ENCODE assay signal across 8 cellular contexts in genomic region chr17:31392002-31392855, GRCh38. TPM values are rescaled to one million over a fixed set of nuclear protein-coding genes. Genes with fewer than 3 reads are reported as not detected.
DNase-seq lines count a peak whose midpoint lies in the region; ATAC-seq and TF ChIP-seq lines count a peak whose summit lies in the region.

No MANE protein-coding gene starts in this region.

- H3K4me3 Mint-ChIP-seq in activated CD8-positive, alpha-beta T cell treated with anti-CD3 and anti-CD28 coated beads for 36 hours = peak overlapping the region; percentile 63
- peak overlapping the region; percentile 63 to 76 for H3K4me3 Mint-ChIP-seq in stimulated activated naive CD8-positive, alpha-beta T cell treated with anti-CD3 and anti-CD28 coated beads, Interleukin-15, amount 100 ng/mL, for 72 hours

- DNase-seq in NCI-H82 (lab: John Stamatoyannopoulos, UW) (peak; percentile 48), NCI-H82 treated with DMSO at 0.1 percent for 48 hours (lab: John Stamatoyannopoulos, UW; ENCODE audit: unreplicated experiment) (no peak), DMS153 (lab: John Stamatoyannopoulos, UW) (no peak)
- DNase-seq in activated CD8-positive, alpha-beta T cell treated with anti-CD3 and anti-CD28 coated beads for 36 hours = no peak
- no peak for DNase-seq in stimulated activated naive CD8-positive, alpha-beta T cell treated with anti-CD3 and anti-CD28 coated beads, Interleukin-15, amount 100 ng/mL, for 72 hours

- no peaks in the 10 kb centered on the region for H3K9me3 ChIP-seq in iPS-18a (ENCODE audit: control insufficient read depth, low read depth, low read length)

- intact Hi-C loops in activated CD8-positive, alpha-beta T cell treated with anti-CD3 and anti-CD28 coated beads for 36 hours (cut with micrococcal nuclease) = loop anchor here (5.0 kb wide), 1 partner anchor 135 kb away; no protein-coding TSS in a partner anchor

- H3K27me3 ChIP-seq in iPS-18a (ENCODE audit: control insufficient read depth, insufficient read depth, low read length) = peaks cover 41% of the 10 kb centered on the region

- H3K4me1 Mint-ChIP-seq in activated CD8-positive, alpha-beta T cell treated with anti-CD3 and anti-CD28 coated beads for 36 hours (ENCODE audit: low read depth) = peaks cover 5% of the 10 kb centered on the region
- H3K4me1 Mint-ChIP-seq in stimulated activated naive CD8-positive, alpha-beta T cell treated with anti-CD3 and anti-CD28 coated beads, Interleukin-15, amount 100 ng/mL, for 72 hours = peaks cover 21% of the 10 kb centered on the region

- no peaks in the 10 kb centered on the region for H3K9me3 Mint-ChIP-seq in activated CD8-positive, alpha-beta T cell treated with anti-CD3 and anti-CD28 coated beads for 36 hours
- H3K9me3 Mint-ChIP-seq in stimulated activated naive CD8-positive, alpha-beta T cell treated with anti-CD3 and anti-CD28 coated beads, Interleukin-15, amount 100 ng/mL, for 72 hours = no peaks in the 10 kb centered on the region

- H3K9ac ChIP-seq in iPS-18a (ENCODE audit: low read length) = no peak overlapping the region

- no peak overlapping the region for H3K27ac Mint-ChIP-seq in activated CD8-positive, alpha-beta T cell treated with anti-CD3 and anti-CD28 coated beads for 36 hours
- H3K27ac Mint-ChIP-seq in stimulated activated naive CD8-positive, alpha-beta T cell treated with anti-CD3 and anti-CD28 coated beads, Interleukin-15, amount 100 ng/mL, for 72 hours = no peak overlapping the region

- ATAC-seq in activated CD8-positive, alpha-beta T cell treated with anti-CD3 and anti-CD28 coated beads for 36 hours = no peak
- ATAC-seq in stimulated activated naive CD8-positive, alpha-beta T cell treated with anti-CD3 and anti-CD28 coated beads, Interleukin-15, amount 100 ng/mL, for 72 hours = peak; percentile 34
- ATAC-seq in GM18909 (IDR thresholded peaks at IDR 0.05; ENCODE audit: poor library complexity, unreplicated experiment) (no peak), HG03521 (IDR thresholded peaks at IDR 0.05; ENCODE audit: unreplicated experiment) (no peak)

- H3K27ac ChIP-seq in iPS-18a (ENCODE audit: low read length) = no peak overlapping the region

- no peaks in the 10 kb centered on the region for H3K36me3 ChIP-seq in iPS-18a (ENCODE audit: control insufficient read depth, low read depth, low read length)

- peaks cover 3% of the 10 kb centered on the region for H3K4me1 ChIP-seq in iPS-18a (ENCODE audit: control insufficient read depth, low read depth, low read length)

- no peak for TF ChIP-seq CTCF in activated CD8-positive, alpha-beta T cell treated with anti-CD3 and anti-CD28 coated beads for 36 hours (IDR thresholded peaks at IDR 0.05)

- no peaks in the 10 kb centered on the region for H3K36me3 Mint-ChIP-seq in activated CD8-positive, alpha-beta T cell treated with anti-CD3 and anti-CD28 coated beads for 36 hours (ENCODE audit: low read depth)

- peak overlapping the region; percentile 32 for H3K4me3 ChIP-seq in iPS-18a (ENCODE audit: low read length)

- H3K27me3 Mint-ChIP-seq in activated CD8-positive, alpha-beta T cell treated with anti-CD3 and anti-CD28 coated beads for 36 hours = peaks cover 50% of the 10 kb centered on the region
- H3K27me3 Mint-ChIP-seq in stimulated activated naive CD8-positive, alpha-beta T cell treated with anti-CD3 and anti-CD28 coated beads, Interleukin-15, amount 100 ng/mL, for 72 hours = peaks cover 70% of the 10 kb centered on the region

- CTCF ChIA-PET in activated CD8-positive, alpha-beta T cell treated with anti-CD3 and anti-CD28 coated beads for 36 hours (lab: Charles Lee) = interaction anchor here (0.8 to 4.9 kb wide), 4 partner anchors 30 to 132 kb away, joined by 3 to 41 read pairs (median 3); no protein-coding TSS in a partner anchor

- POLR2A ChIA-PET in activated CD8-positive, alpha-beta T cell treated with anti-CD3 and anti-CD28 coated beads for 36 hours (lab: Charles Lee) = no interaction called here

RNA-seq across cellular contexts. Expression of gene RAB11FIP4, which starts 0.8 kb away (rescaled TPM):
- 10 to 100 TPM; 38.2 to 39.1 TPM for total RNA-seq in activated CD8-positive, alpha-beta T cell treated with anti-CD3 and anti-CD28 coated beads for 36 hours
